In the genomic region with DNA sequence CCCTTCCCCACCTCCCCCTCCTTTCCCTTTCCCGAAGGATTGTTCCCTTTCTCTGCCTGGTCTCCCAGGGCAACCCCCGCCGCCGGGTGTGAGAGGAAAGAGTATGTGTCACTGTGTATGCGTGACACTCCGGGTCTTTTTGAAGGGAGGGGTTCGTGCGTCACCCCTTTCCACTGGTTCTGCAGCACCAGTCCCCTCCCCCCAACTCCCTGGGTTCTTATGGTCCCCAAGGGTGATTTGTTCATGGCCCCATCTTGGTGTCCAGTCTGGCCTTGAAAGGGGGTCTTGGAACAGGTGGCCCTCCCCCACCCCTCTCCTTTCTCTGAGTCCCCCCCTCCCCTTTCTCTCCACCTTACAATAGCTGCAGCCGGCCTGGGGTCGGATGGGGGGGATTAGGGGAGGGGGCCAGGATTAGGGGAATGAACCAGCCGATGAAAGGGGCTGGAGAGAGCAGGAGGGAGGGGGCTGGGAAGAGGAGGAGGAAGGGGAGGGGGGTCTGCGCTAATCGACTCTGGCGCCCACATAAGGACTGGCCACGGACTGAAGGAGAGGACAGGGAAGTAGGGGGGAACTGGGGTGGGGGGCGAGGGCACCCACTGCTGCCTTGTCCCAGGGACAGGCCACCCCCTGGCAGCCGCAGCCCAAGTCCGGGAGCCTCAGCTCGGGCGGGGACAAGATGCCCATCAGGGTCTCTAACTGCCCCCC, we compare ENCODE assay signal across 8 cellular contexts. TPM values are rescaled to one million over a fixed set of nuclear protein-coding genes. Genes with fewer than 3 reads are reported as not detected.
DNase-seq lines count a peak whose midpoint lies in the region; ATAC-seq and TF ChIP-seq lines count a peak whose summit lies in the region.

No MANE protein-coding gene starts in this region.

- H3K27me3 Mint-ChIP-seq in T-helper 17 cell, result peaks cover under 1% of the 10 kb centered on the region

- TF ChIP-seq CTCF in heart right ventricle (IDR thresholded peaks at IDR 0.05) (no peak), GM13976 (IDR thresholded peaks at IDR 0.05; ENCODE audit: borderline replicate concordance, control extremely low read depth, extremely low read depth, insufficient read depth, missing control alignments) (no peak)

- peak overlapping the region; percentile 90 for H3K27ac Mint-ChIP-seq in T-helper 17 cell

- no peak for TF ChIP-seq POLR2A in GM18505 (IDR thresholded peaks at IDR 0.05; ENCODE audit: borderline replicate concordance, extremely low read depth, insufficient read depth, insufficient read length)

- intact Hi-C loops in heart right ventricle (cut with DNase I), result loop anchor here in 2 of 10 donors (10.0 kb wide), 2 partner anchors 488 to 1032 kb away; partner anchors contain the start of genes AGPAT1 (in 1 of the 2) and RNF5 (in 1 of the 2)

- peaks cover 0 to 49% (median 26%) of the 10 kb centered on the region in 9 donors for H3K36me3 ChIP-seq in heart right ventricle
- H3K36me3 ChIP-seq in skeletal muscle satellite cell (ENCODE audit: insufficient read depth, low read length), result peaks cover 38% of the 10 kb centered on the region

- ATAC-seq in T-helper 17 cell, result no peak
- ATAC-seq in heart right ventricle, result no peak
- ATAC-seq in GM21717 (IDR thresholded peaks at IDR 0.05; ENCODE audit: unreplicated experiment), result no peak
- ATAC-seq in GM18505 (IDR thresholded peaks at IDR 0.05; ENCODE audit: unreplicated experiment), result no peak

- H3K27me3 ChIP-seq in heart right ventricle (no peaks in the 10 kb centered on the region), skeletal muscle satellite cell (ENCODE audit: control insufficient read depth, insufficient read depth, low read length) (no peaks in the 10 kb centered on the region)

- peaks cover 49% of the 10 kb centered on the region for H3K4me1 Mint-ChIP-seq in T-helper 17 cell

- H3K4me1 ChIP-seq in heart right ventricle (peaks cover 12 to 53% (median 39%) of the 10 kb centered on the region in 9 donors), skeletal muscle satellite cell (ENCODE audit: control insufficient read depth, insufficient read depth, low read length) (peaks cover 47% of the 10 kb centered on the region)

- peak overlapping the region; percentile 100 for H3K9ac ChIP-seq in skeletal muscle satellite cell (ENCODE audit: low read depth, low read length)

- in situ Hi-C loops in GM13976 (cut with MboI; ENCODE audit: low sequenced_read_pairs, unreplicated experiment), result no loop called here

- H3K4me3 ChIP-seq in heart right ventricle, result peak overlapping the region in 9 of 10 donors; percentile 60 to 98 (median 95)
- H3K4me3 ChIP-seq in skeletal muscle satellite cell (ENCODE audit: low read length), result peak overlapping the region; percentile 90

- WGBS in heart right ventricle, 2 donors, result 17 to 19% methylated on average over 19 to 20 of the region's 20 CpGs

- peaks cover 4% of the 10 kb centered on the region for H3K36me3 Mint-ChIP-seq in T-helper 17 cell (ENCODE audit: low read depth)

- DNase-seq in NCI-H1417 (lab: John Stamatoyannopoulos, UW), result peak in 2 of 3 experiments; percentile 12 to 47
- no peak for DNase-seq in NCI-H1417 treated with DMSO at 0.1 percent for 48 hours (lab: John Stamatoyannopoulos, UW)
- no peak for DNase-seq in T-helper 17 cell
- DNase-seq in heart right ventricle, result no peak
- DNase-seq in GM13976 (ENCODE audit: low spot score), result no peak

- H3K4me2 ChIP-seq in skeletal muscle satellite cell (ENCODE audit: low read length), result peak overlapping the region; percentile 100

- H3K9me3 ChIP-seq in T-helper 17 cell (ENCODE audit: control insufficient read depth, low read length, poor library complexity, severe bottlenecking) (no peaks in the 10 kb centered on the region), heart right ventricle (no peaks in the 10 kb centered on the region), skeletal muscle satellite cell (replicated peaks; ENCODE audit: low read length) (no peaks in the 10 kb centered on the region)

- H3K27ac ChIP-seq in heart right ventricle, result peak overlapping the region in 6 of 10 donors; percentile 96 to 99 (median 98)

- peak overlapping the region; percentile 96 for H3K4me3 Mint-ChIP-seq in T-helper 17 cell

RNA-seq across cellular contexts. Expression of gene RING1, which starts 1.3 kb away (rescaled TPM):
- total RNA-seq in T-helper 17 cell (10 to 100 TPM; 27.9 to 28.2 TPM), heart right ventricle (10 to 100 TPM; 26.5 to 32.1 (median 28.0) TPM)
- 10 to 100 TPM; 28.6 to 35.1 TPM for polyA plus RNA-seq in heart right ventricle
- 19.4 and 20.0 TPM in 2 replicates for total RNA-seq in skeletal muscle satellite cell (2012; rRNA removed)

RNA-seq across cellular contexts. Expression of gene HSD17B8, which starts 2.6 kb away (rescaled TPM):
- 10 to 100 TPM in 1 of 2 donors, 1 to 10 TPM in 1; 7.6 to 11.9 TPM for total RNA-seq in T-helper 17 cell
- total RNA-seq in heart right ventricle, result 10 to 100 TPM; 17.6 to 25.5 (median 23.0) TPM
- 10 to 100 TPM in 1 of 2 donors, 1 to 10 TPM in 1; 7.4 to 15.1 TPM for polyA plus RNA-seq in heart right ventricle
- 3.3 and 3.5 TPM in 2 replicates for total RNA-seq in skeletal muscle satellite cell (2012; rRNA removed)

RNA-seq across cellular contexts. Expression of gene SLC39A7, which starts 6.3 kb away (rescaled TPM):
- total RNA-seq in T-helper 17 cell (10 to 100 TPM; 22.4 to 25.8 TPM), heart right ventricle (100 to 1,000 TPM in 1 of 10 donors, 10 to 100 TPM in 9; 44.8 to 104 (median 53.1) TPM)
- 100 to 1,000 TPM in 1 of 2 donors, 10 to 100 TPM in 1; 25.8 to 178 TPM for polyA plus RNA-seq in heart right ventricle
- 70.3 and 84.7 TPM in 2 replicates for total RNA-seq in skeletal muscle satellite cell (2012; rRNA removed)

RNA-seq across cellular contexts. Expression of gene RXRB, which starts 6.6 kb away (rescaled TPM):
- total RNA-seq in T-helper 17 cell (10 to 100 TPM; 51.0 to 64.4 TPM), heart right ventricle (10 to 100 TPM; 29.7 to 39.1 (median 33.2) TPM)
- 10 to 100 TPM; 22.2 to 40.7 TPM for polyA plus RNA-seq in heart right ventricle
- 12.4 and 13.1 TPM in 2 replicates for total RNA-seq in skeletal muscle satellite cell (2012; rRNA removed)

RNA-seq across cellular contexts. Expression of gene COL11A2, which starts 14.7 kb away (rescaled TPM):
- total RNA-seq in T-helper 17 cell (under 1 TPM; 0.52 to 0.89 TPM), heart right ventricle (1 to 10 TPM in 3 of 10 donors, under 1 TPM in 7; 0.52 to 3.9 (median 0.94) TPM)
- 1 to 10 TPM in 1 of 2 donors, under 1 TPM in 1; 0.55 to 8.7 TPM for polyA plus RNA-seq in heart right ventricle
- total RNA-seq in skeletal muscle satellite cell (2012; rRNA removed), result under 0.01 and 0.22 TPM in 2 replicates

Comparison
In these comparisons a context has a peak if more than half of its experiments do, and no peak if none do; other contexts are left out.
1. DNase-seq: peak in NCI-H1417 (2 of 3); none in NCI-H1417 treated with DMSO at 0.1 percent for 48 hours (single experiment), T-helper 17 cell (0 of 3), heart right ventricle (0 of 2) and GM13976 (single experiment).